Comparison of ENCODE assay signal across 19 cellular contexts in genomic region chr5:159658266-159658665, GRCh38.
"Had no signal": no experiment of that assay in that cellular context is flagged by ENCODE, and none has a peak within 500 bp of the region (broad histone marks: within the 10 kb centered on the region; RNA-seq: fewer than 3 reads in every experiment).

No MANE protein-coding gene starts in this region.

- H3K9me3 ChIP-seq: MG63, SJSA1 had no signal

- H3K36me3 ChIP-seq: MG63, SJSA1 had no signal

- FAIRE-seq: RCC 7860 had no signal

- H3K27ac ChIP-seq: SJSA1, SK-N-MC had no signal

- H3K4me1 ChIP-seq: SJSA1 had no signal

- H3K27me3 ChIP-seq: MG63, SJSA1 had no signal

- DNase-seq: IMR-90, Karpas-422, KG1, MG63, NCI-H1092, NCI-H1417, NCI-H1436 treated with DMSO at 0.1 percent for 48 hours, NCI-H187 treated with DMSO at 0.1 percent for 48 hours, NCI-H2029 treated with DMSO at 0.1 percent for 48 hours, NCI-H345, NCI-H446 treated with DMSO at 0.1 percent for 48 hours, NCI-H510A treated with DMSO at 0.1 percent for 48 hours, NCI-H526, Right ventricle myocardium superior, RPMI8226, SIG-M5 had no signal

- H3K4me3 ChIP-seq: MG63, SJSA1, SK-N-MC had no signal
